In the genomic region with DNA sequence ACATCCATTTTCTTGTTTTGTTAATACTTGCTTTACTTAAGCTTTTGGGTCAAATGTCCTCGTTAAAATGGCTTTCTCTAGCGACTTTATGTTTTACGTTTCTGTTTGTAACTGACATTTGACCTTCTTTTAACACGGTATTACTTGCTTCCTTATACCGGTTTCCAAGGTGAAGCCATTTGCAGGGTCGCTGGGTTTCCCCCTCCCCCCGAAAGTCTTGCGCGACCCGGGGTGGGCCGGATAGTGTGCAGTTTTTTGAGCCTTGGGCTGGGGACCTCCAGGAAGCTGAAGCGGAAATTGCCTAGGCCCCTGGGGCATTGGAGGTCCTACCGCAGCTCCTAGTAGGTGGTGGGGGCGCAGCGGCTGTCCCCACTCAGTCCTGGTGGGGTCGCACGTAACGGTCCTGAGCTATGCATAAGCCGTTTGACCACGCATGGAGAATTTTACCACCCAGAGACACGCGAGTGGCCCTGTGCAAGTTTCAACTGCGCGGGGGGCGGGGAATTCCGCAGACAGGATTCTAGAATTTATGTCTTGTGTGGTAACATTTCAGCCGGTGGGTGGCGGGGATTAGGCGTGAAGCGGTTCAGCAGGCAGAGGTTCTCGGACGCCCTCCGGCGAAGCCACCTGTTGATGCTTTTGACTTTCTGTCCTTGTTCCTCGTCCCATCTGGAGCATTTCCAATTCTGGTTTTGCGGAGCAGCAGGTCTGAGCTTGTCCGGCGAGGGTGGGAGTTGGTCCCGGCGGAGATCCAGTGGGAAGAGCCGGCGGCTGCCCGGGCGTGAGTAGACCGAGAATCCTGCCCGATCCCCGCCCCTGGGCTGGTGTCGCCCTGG, we compare ENCODE assay signal across 8 cellular contexts. TPM values are rescaled to one million over a fixed set of nuclear protein-coding genes. Genes with fewer than 3 reads are reported as not detected.
DNase-seq lines count a peak whose midpoint lies in the region; ATAC-seq lines count a peak whose summit lies in the region.

No MANE protein-coding gene starts in this region.

- no peak overlapping the region for H3K14ac ChIP-seq in mesenchymal stem cell (ENCODE audit: low read length in 2 of 2)

- peak overlapping the region in 1 of 2 experiments; percentile 91 for H2BK12ac ChIP-seq in mesenchymal stem cell (ENCODE audit: low read length in 2 of 2)

- H3K23ac ChIP-seq in mesenchymal stem cell (ENCODE audit: low read length in 2 of 2): peak overlapping the region in 1 of 2 experiments; percentile 87

- WGBS in mesenchymal stem cell: 32% methylated on average over 48 of the region's 48 CpGs

- H3K18ac ChIP-seq in mesenchymal stem cell (ENCODE audit: low read depth in 1 of 2, low read length in 2 of 2): peak overlapping the region; percentile 23 to 90

- H3K4me2 ChIP-seq in mesenchymal stem cell (ENCODE audit: low read length, poor library complexity, severe bottlenecking): peak overlapping the region; percentile 63

- no peaks in the 10 kb centered on the region for H3K9me3 Mint-ChIP-seq in activated CD8-positive, alpha-beta T cell treated with anti-CD3 and anti-CD28 coated beads, Interleukin-2, amount 10 ng/mL, durations not matched to agents 7 days and 5 days (ENCODE audit: insufficient read depth)

- H3K36me3 ChIP-seq in mesenchymal stem cell (ENCODE audit: control insufficient read depth in 1 of 2, insufficient read depth in 2 of 2, low read depth in 1 of 2, low read length in 2 of 2): no peaks in the 10 kb centered on the region

- H3K79me1 ChIP-seq in mesenchymal stem cell (replicated peaks; ENCODE audit: low read length, poor library complexity, severe bottlenecking): peaks cover 3% of the 10 kb centered on the region

- CTCF ChIA-PET in activated CD8-positive, alpha-beta T cell treated with anti-CD3 and anti-CD28 coated beads, Interleukin-2, amount 10 ng/mL, durations not matched to agents 7 days and 5 days (lab: Charles Lee): interaction anchor here (0.7 to 7.4 kb wide), 19 partner anchors 27 to 288 kb away, joined by 3 to 83 read pairs (median 5); a partner anchor contains a TSS

- peak overlapping the region; percentile 78 for H4K8ac ChIP-seq in mesenchymal stem cell (ENCODE audit: low read length)

- DNase-seq in AML-193 (lab: John Stamatoyannopoulos, UW): peak; percentile 81 to 97
- peak; percentile 55 to 78 for DNase-seq in NCI-H524 (lab: John Stamatoyannopoulos, UW)
- DNase-seq in activated CD8-positive, alpha-beta T cell treated with anti-CD3 and anti-CD28 coated beads, Interleukin-2, amount 10 ng/mL, durations not matched to agents 7 days and 5 days: peak; percentile 93
- peak; percentile 69 for DNase-seq in effector CD8-positive, alpha-beta T cell (lab: John Stamatoyannopoulos, UW)
- peak; percentile 88 for DNase-seq in mesenchymal stem cell
- peak; percentile 74 to 75 for DNase-seq in stimulated activated CD8-positive, alpha-beta memory T cell treated with anti-CD3 and anti-CD28 coated beads, Interleukin-2, amount 100 ng/mL, for 1 hour (ENCODE audit: low read depth in 2 of 2)

- H3K4me3 ChIP-seq in mesenchymal stem cell (ENCODE audit: insufficient read depth in 1 of 2, low read depth in 1 of 2, low read length in 2 of 2): peak overlapping the region; percentile 54 to 97

- H3K4me1 Mint-ChIP-seq in activated CD8-positive, alpha-beta T cell treated with anti-CD3 and anti-CD28 coated beads, Interleukin-2, amount 10 ng/mL, durations not matched to agents 7 days and 5 days (ENCODE audit: low read depth): peaks cover 56% of the 10 kb centered on the region

- H2AK5ac ChIP-seq in mesenchymal stem cell (ENCODE audit: low read length, severe bottlenecking): no peak overlapping the region

- peaks cover 56% of the 10 kb centered on the region for H3K36me3 Mint-ChIP-seq in activated CD8-positive, alpha-beta T cell treated with anti-CD3 and anti-CD28 coated beads, Interleukin-2, amount 10 ng/mL, durations not matched to agents 7 days and 5 days (ENCODE audit: low read depth)

- POLR2A ChIA-PET in activated CD8-positive, alpha-beta T cell treated with anti-CD3 and anti-CD28 coated beads, Interleukin-2, amount 10 ng/mL, durations not matched to agents 7 days and 5 days (lab: Charles Lee): interaction anchor here (0.6 to 9.2 kb wide), 28 partner anchors 10 to 257 kb away, joined by 3 to 238 read pairs (median 6); a partner anchor contains a TSS

- H3K27ac Mint-ChIP-seq in activated CD8-positive, alpha-beta T cell treated with anti-CD3 and anti-CD28 coated beads, Interleukin-2, amount 10 ng/mL, durations not matched to agents 7 days and 5 days: peak overlapping the region; percentile 99

- peak overlapping the region; percentile 35 for H2BK15ac ChIP-seq in mesenchymal stem cell (ENCODE audit: low read depth, poor library complexity, severe bottlenecking)

- H3K4me3 Mint-ChIP-seq in activated CD8-positive, alpha-beta T cell treated with anti-CD3 and anti-CD28 coated beads, Interleukin-2, amount 10 ng/mL, durations not matched to agents 7 days and 5 days: peak overlapping the region; percentile 97

- peak overlapping the region; percentile 100 for H3K9ac ChIP-seq in mesenchymal stem cell (ENCODE audit: low read length)

- H2AFZ ChIP-seq in mesenchymal stem cell (ENCODE audit: low read depth, low read length): no peak overlapping the region

- H3K4me1 ChIP-seq in mesenchymal stem cell (ENCODE audit: control insufficient read depth, insufficient read depth, low read depth, low read length): peaks cover 12% of the 10 kb centered on the region

- H4K91ac ChIP-seq in mesenchymal stem cell (ENCODE audit: low read length): peak overlapping the region; percentile 40

- peak overlapping the region; percentile 98 for H3K27ac ChIP-seq in mesenchymal stem cell (ENCODE audit: low read length, poor library complexity, severe bottlenecking)

- no peak overlapping the region for H2BK120ac ChIP-seq in mesenchymal stem cell (ENCODE audit: low read depth, low read length)

- H3K27me3 ChIP-seq in mesenchymal stem cell (ENCODE audit: control insufficient read depth in 1 of 2, insufficient read depth in 1 of 2, low read length in 2 of 2): no peaks in the 10 kb centered on the region

- no peaks in the 10 kb centered on the region for H3K9me3 ChIP-seq in mesenchymal stem cell (ENCODE audit: control insufficient read depth, low read length)

- peak; percentile 57 for ATAC-seq in GM18868 (IDR thresholded peaks at IDR 0.05; ENCODE audit: unreplicated experiment)
- ATAC-seq in HG03103 (IDR thresholded peaks at IDR 0.05; ENCODE audit: low read depth, unreplicated experiment): peak; percentile 34
- ATAC-seq in activated CD8-positive, alpha-beta T cell treated with anti-CD3 and anti-CD28 coated beads, Interleukin-2, amount 10 ng/mL, durations not matched to agents 7 days and 5 days: peak; percentile 45

- H3K27me3 Mint-ChIP-seq in activated CD8-positive, alpha-beta T cell treated with anti-CD3 and anti-CD28 coated beads, Interleukin-2, amount 10 ng/mL, durations not matched to agents 7 days and 5 days (ENCODE audit: low read depth): no peaks in the 10 kb centered on the region

- no peak overlapping the region for H2BK5ac ChIP-seq in mesenchymal stem cell (ENCODE audit: low read depth, low read length, poor library complexity, severe bottlenecking)

- H3K4ac ChIP-seq in mesenchymal stem cell (ENCODE audit: low read depth in 1 of 2, low read length in 2 of 2): peak overlapping the region; percentile 5 to 47

RNA-seq across cellular contexts. Expression of a gene that starts 2.4 kb away (rescaled TPM):
- total RNA-seq in activated CD8-positive, alpha-beta T cell treated with anti-CD3 and anti-CD28 coated beads, Interleukin-2, amount 10 ng/mL, durations not matched to agents 7 days and 5 days: 10 to 100 TPM; 90.4 to 95.0 TPM
- polyA plus RNA-seq in mesenchymal stem cell (2013, experiment 1 of 2): 25.5 TPM
- polyA plus RNA-seq in mesenchymal stem cell (2013, experiment 2 of 2): 25.2 TPM

RNA-seq across cellular contexts. Expression of a gene that starts 46.5 kb away (rescaled TPM):
- total RNA-seq in activated CD8-positive, alpha-beta T cell treated with anti-CD3 and anti-CD28 coated beads, Interleukin-2, amount 10 ng/mL, durations not matched to agents 7 days and 5 days: 100 to 1,000 TPM; 167 to 173 TPM
- 145 TPM for polyA plus RNA-seq in mesenchymal stem cell (2013, experiment 1 of 2)
- 144 TPM for polyA plus RNA-seq in mesenchymal stem cell (2013, experiment 2 of 2)

RNA-seq across cellular contexts. Expression of a gene that starts 46.9 kb away (rescaled TPM):
- total RNA-seq in activated CD8-positive, alpha-beta T cell treated with anti-CD3 and anti-CD28 coated beads, Interleukin-2, amount 10 ng/mL, durations not matched to agents 7 days and 5 days: 10 to 100 TPM; 35.9 to 40.2 TPM
- 4.5 TPM for polyA plus RNA-seq in mesenchymal stem cell (2013, experiment 1 of 2)
- 4.3 TPM for polyA plus RNA-seq in mesenchymal stem cell (2013, experiment 2 of 2)

Comparison
In these comparisons a context has a peak if more than half of its experiments do, and no peak if none do; other contexts are left out.
1. Peak in every context shown above with its lines: DNase-seq, ATAC-seq, H3K4me3 ChIP-seq and H3K27ac ChIP-seq.